ENCODE assay signal across 9 cellular contexts in genomic region chr20:31515072-31515774, GRCh38. TPM values are rescaled to one million over a fixed set of nuclear protein-coding genes. Genes with fewer than 3 reads are reported as not detected.
DNase-seq lines count a peak whose midpoint lies in the region; ATAC-seq and TF ChIP-seq lines count a peak whose summit lies in the region.
"Had no signal": no experiment of that assay in that cellular context is flagged by ENCODE, and none has a peak within 500 bp of the region (broad histone marks: within the 10 kb centered on the region; RNA-seq: fewer than 3 reads in every experiment).

No MANE protein-coding gene starts in this region.

- no peaks in the 10 kb centered on the region for H3K9me2 ChIP-seq in MM.1S (replicated peaks; ENCODE audit: insufficient read depth, low read length)

- peak overlapping the region; percentile 97 for H3K9ac ChIP-seq in MM.1S (ENCODE audit: low read length)

- peak overlapping the region; percentile 93 for H3K27ac ChIP-seq in MM.1S (ENCODE audit: low read length)
- H3K27ac ChIP-seq in esophagus squamous epithelium = peak overlapping the region; percentile 90 to 94 (median 92)
- peak overlapping the region; percentile 95 for H3K27ac ChIP-seq in psoas muscle

- WGBS in esophagus squamous epithelium, 2 donors = 14% methylated on average over 4 of the region's 4 CpGs
- 6 to 11% (median 10%) methylated on average over 4 of the region's 4 CpGs for WGBS in psoas muscle, 3 donors

- intact Hi-C loops in esophagus squamous epithelium (cut with DNase I) (no loop called here), psoas muscle (cut with DNase I) (no loop called here)

- peaks cover 3 to 18% (median 15%) of the 10 kb centered on the region in 4 donors for H3K4me1 Mint-ChIP-seq in naive thymus-derived CD8-positive, alpha-beta T cell

- no peak overlapping the region for H3K27ac Mint-ChIP-seq in naive thymus-derived CD8-positive, alpha-beta T cell

- peaks cover 60% of the 10 kb centered on the region for H3K79me2 ChIP-seq in MM.1S (ENCODE audit: low read length)

- TF ChIP-seq POLR2A in esophagus squamous epithelium (IDR thresholded peaks at IDR 0.05) = no peak

- no peaks in the 10 kb centered on the region for H3K9me3 Mint-ChIP-seq in naive thymus-derived CD8-positive, alpha-beta T cell
- H3K9me3 Mint-ChIP-seq: neural crest cell had no signal

- DNase-seq in D341Med (ENCODE audit: low spot score) = peak; percentile 11
- no peak for DNase-seq in MM.1S
- no peak for DNase-seq in esophagus squamous epithelium (lab: John Stamatoyannopoulos, UW)
- DNase-seq in psoas muscle = no peak
- no peak for DNase-seq in naive thymus-derived CD8-positive, alpha-beta T cell

- no peaks in the 10 kb centered on the region for H3K9me3 ChIP-seq in MM.1S (replicated peaks; ENCODE audit: insufficient read depth, low read length)
- no peaks in the 10 kb centered on the region for H3K9me3 ChIP-seq in esophagus squamous epithelium
- H3K9me3 ChIP-seq in psoas muscle = no peaks in the 10 kb centered on the region

- no peak overlapping the region for H2AFZ ChIP-seq in MM.1S (ENCODE audit: low read length)

- ATAC-seq in psoas muscle (no peak), HG03521 (IDR thresholded peaks at IDR 0.05; ENCODE audit: unreplicated experiment) (no peak), HG03571 (IDR thresholded peaks at IDR 0.05; ENCODE audit: unreplicated experiment) (no peak), HG02884 (IDR thresholded peaks at IDR 0.05; ENCODE audit: unreplicated experiment) (no peak)
- ATAC-seq in naive thymus-derived CD8-positive, alpha-beta T cell = no peak

- H3K27me3 Mint-ChIP-seq in naive thymus-derived CD8-positive, alpha-beta T cell = no peaks in the 10 kb centered on the region

- TF ChIP-seq CTCF in MM.1S (IDR thresholded peaks at IDR 0.05; ENCODE audit: low read length) (no peak), esophagus squamous epithelium (IDR thresholded peaks at IDR 0.05) (no peak), psoas muscle (IDR thresholded peaks at IDR 0.05) (no peak)

- H4K20me1 ChIP-seq in MM.1S (ENCODE audit: insufficient read depth, low read length) = peaks cover 40% of the 10 kb centered on the region

- H3K36me3 ChIP-seq in MM.1S (replicated peaks; ENCODE audit: insufficient read depth, low read length) (0 out of 2 replicates have a peak, but pooled peaks cover 3% of the 10 kb centered on the region), esophagus squamous epithelium (peaks cover 0 to 20% (median 0%) of the 10 kb centered on the region in 3 donors), psoas muscle (ENCODE audit: insufficient read depth in 1 of 2, low read depth in 1 of 2) (peaks cover 2 to 16% of the 10 kb centered on the region in 2 donors)

- H3F3A ChIP-seq in MM.1S (ENCODE audit: insufficient read depth, low read length) = peaks cover 24% of the 10 kb centered on the region

- H3K4me2 ChIP-seq in MM.1S (ENCODE audit: low read depth, low read length) = peak overlapping the region; percentile 98

- no peak overlapping the region for H3K4me3 Mint-ChIP-seq in naive thymus-derived CD8-positive, alpha-beta T cell
- H3K4me3 Mint-ChIP-seq: neural crest cell had no signal

- peaks cover 23% of the 10 kb centered on the region for H3K4me1 ChIP-seq in MM.1S (ENCODE audit: low read length)
- H3K4me1 ChIP-seq in esophagus squamous epithelium = peaks cover 28 to 56% (median 29%) of the 10 kb centered on the region in 3 donors
- H3K4me1 ChIP-seq in psoas muscle = peaks cover 33% of the 10 kb centered on the region

- peaks cover 0 to 15% (median 0%) of the 10 kb centered on the region in 3 donors for H3K36me3 Mint-ChIP-seq in naive thymus-derived CD8-positive, alpha-beta T cell

- H3K27me3 ChIP-seq in MM.1S (replicated peaks; ENCODE audit: insufficient read depth, low read length) = no peaks in the 10 kb centered on the region
- H3K27me3 ChIP-seq in esophagus squamous epithelium = no peaks in the 10 kb centered on the region
- H3K27me3 ChIP-seq in psoas muscle (ENCODE audit: insufficient read depth in 3 of 3, low read length in 2 of 3) = no peaks in the 10 kb centered on the region

- H3K4me3 ChIP-seq in MM.1S (ENCODE audit: low read length) (peak overlapping the region; percentile 95), esophagus squamous epithelium (peak overlapping the region; percentile 86 to 96 (median 88)), psoas muscle (peak overlapping the region; percentile 99)

- POLR2A ChIA-PET in naive thymus-derived CD8-positive, alpha-beta T cell (lab: Charles Lee) = no interaction called here

RNA-seq across cellular contexts. Expression of gene HM13, which starts 1.0 kb away (rescaled TPM):
- total RNA-seq in esophagus squamous epithelium (100 to 1,000 TPM in 2 of 4 donors, 10 to 100 TPM in 2; 76.3 to 162 (median 108) TPM), psoas muscle (10 to 100 TPM; 32.4 to 62.5 (median 49.2) TPM)
- 100 to 1,000 TPM in 1 of 3 donors, 10 to 100 TPM in 2; 44.0 to 112 (median 48.4) TPM for polyA plus RNA-seq in psoas muscle
- total RNA-seq in naive thymus-derived CD8-positive, alpha-beta T cell = 100 to 1,000 TPM; 105 to 109 TPM
- 100 to 1,000 TPM in 2 of 3 donors, 10 to 100 TPM in 1; 96.5 to 115 (median 113) TPM for polyA plus RNA-seq in naive thymus-derived CD8-positive, alpha-beta T cell

RNA-seq across cellular contexts. Expression of gene REM1, which starts 40.1 kb away (rescaled TPM):
- total RNA-seq in esophagus squamous epithelium (1 to 10 TPM in 2 of 4 donors, under 1 TPM in 1, not detected in 1; 0.18 to 4.0 (median 1.3) TPM), psoas muscle (1 to 10 TPM in 2 of 4 donors, under 1 TPM in 2; 0.91 to 2.0 (median 0.97) TPM)
- 1 to 10 TPM in 2 of 3 donors, under 1 TPM in 1; 0.93 to 2.8 (median 1.4) TPM for polyA plus RNA-seq in psoas muscle
- not detected for total RNA-seq in naive thymus-derived CD8-positive, alpha-beta T cell
- not detected for polyA plus RNA-seq in naive thymus-derived CD8-positive, alpha-beta T cell
- total RNA-seq: neural crest cell had no signal

RNA-seq across cellular contexts. Expression of gene DEFB124, which starts 40.3 kb away (rescaled TPM):
- total RNA-seq in esophagus squamous epithelium = not detected
- not detected for total RNA-seq in psoas muscle
- polyA plus RNA-seq in psoas muscle = under 1 TPM in 1 of 3 donors, not detected in 2; 0.18 TPM
- total RNA-seq in naive thymus-derived CD8-positive, alpha-beta T cell = not detected
- polyA plus RNA-seq in naive thymus-derived CD8-positive, alpha-beta T cell = not detected
- total RNA-seq: neural crest cell had no signal
